ENCODE assay signal across 7 cellular contexts in the genomic region with DNA sequence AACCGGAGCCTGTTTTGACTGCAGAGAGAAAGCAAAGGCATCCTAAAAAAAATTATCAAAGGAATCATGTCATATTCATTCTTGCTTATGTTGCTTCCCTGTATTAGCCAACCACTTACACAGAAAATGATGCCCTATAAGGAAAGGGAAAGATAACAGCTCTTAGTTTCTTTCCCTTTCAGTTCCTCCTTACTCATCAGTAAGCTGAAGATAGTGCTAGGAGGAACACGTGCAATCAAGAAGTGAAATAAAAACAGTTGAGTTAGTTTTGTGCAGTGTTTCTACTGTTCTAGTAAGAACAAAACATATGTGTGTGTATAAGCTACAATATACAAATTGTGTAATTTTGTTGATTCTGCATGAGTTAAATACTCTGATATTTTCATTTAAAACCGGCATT. TPM values are rescaled to one million over a fixed set of nuclear protein-coding genes. Genes with fewer than 3 reads are reported as not detected.
A peak's percentile ranks its signal among the peaks of the same experiment; 100 is the strongest.
DNase-seq lines count a peak whose midpoint lies in the region; ATAC-seq and TF ChIP-seq lines count a peak whose summit lies in the region.

No MANE protein-coding gene starts in this region.

- H3K27ac ChIP-seq in HCT116 (ENCODE audit: low read depth, low read length): no peak overlapping the region

- no peaks in the 10 kb centered on the region for H3K36me3 ChIP-seq in HCT116 (ENCODE audit: control insufficient read depth in 1 of 2, insufficient read depth in 2 of 2, low read length in 2 of 2)

- H3K9me3 ChIP-seq in HCT116 (ENCODE audit: control insufficient read depth in 1 of 2, insufficient read depth in 1 of 2, low read depth in 1 of 2, low read length in 2 of 2): no peaks in the 10 kb centered on the region

- peak overlapping the region; percentile 57 for H2AFZ ChIP-seq in HCT116 (ENCODE audit: low read depth, low read length, poor library complexity, severe bottlenecking)

- no peak for TF ChIP-seq CTCF in HCT116 (IDR thresholded peaks at IDR 0.05 in 2 of 3, conservative IDR thresholded peaks at IDR 0.05 in 1 of 3; ENCODE audit: borderline replicate concordance in 1 of 3, insufficient read depth in 1 of 3, low read depth in 2 of 3, low read length in 2 of 3)

- H3K79me2 ChIP-seq in HCT116 (ENCODE audit: insufficient read depth, low read length): no peaks in the 10 kb centered on the region

- intact Hi-C loops in HCT116 (cut with micrococcal nuclease): no loop called here

- CTCF ChIA-PET in HCT116 (lab: Charles Lee): interaction anchor here (1.0 kb wide), 1 partner anchor 28 kb away, joined by 4 read pairs; no protein-coding TSS in a partner anchor

- TF ChIP-seq POLR2A in HCT116 (IDR thresholded peaks at IDR 0.05; ENCODE audit: borderline replicate concordance, extremely low read depth, insufficient read depth, insufficient read length): no peak

- H3K4me3 ChIP-seq in HCT116 (replicated peaks in 1 of 2; ENCODE audit: low read depth in 1 of 2, low read length in 2 of 2): no peak overlapping the region

- RAD21 ChIA-PET in HCT116 (lab: Charles Lee; ENCODE audit: low non-redundant PET in 1 of 2, low total read pairs in 2 of 2, uncharacterized antibody in 2 of 2, unreplicated experiment in 2 of 2): no interaction called here

- POLR2A ChIA-PET in HCT116 (lab: Charles Lee): no interaction called here

- no TSS peak for BruUV-seq in HCT116 (replicated peaks; lab: Mats Ljungman, UMichigan)

- no peak for TF ChIP-seq RAD21 in HCT116 (IDR thresholded peaks at IDR 0.05; ENCODE audit: low read depth)

- DNase-seq in HCT116 (ENCODE audit: low read depth, low spot score) (no peak), medulla oblongata (ENCODE audit: extremely low spot score) (peak; percentile 42), NCI-H187 (lab: John Stamatoyannopoulos, UW) (no peak), NCI-H1105 treated with DMSO at 0.1 percent for 48 hours (lab: John Stamatoyannopoulos, UW) (no peak), glomerular visceral epithelial cell (ENCODE audit: extremely low spot score) (no peak)

- no peak overlapping the region for H3K4me2 ChIP-seq in HCT116 (ENCODE audit: low read length)

- no peaks in the 10 kb centered on the region for H3K27me3 ChIP-seq in HCT116 (ENCODE audit: insufficient read depth, low read length)

- no peaks in the 10 kb centered on the region for H3K4me1 ChIP-seq in HCT116 (ENCODE audit: control insufficient read depth in 1 of 2, insufficient read depth in 2 of 2, low read length in 2 of 2)

- no peak overlapping the region for H3K9ac ChIP-seq in HCT116 (ENCODE audit: low read length)

- H3K9me2 ChIP-seq in HCT116 (ENCODE audit: insufficient read depth): no peaks in the 10 kb centered on the region

- ATAC-seq in GM18907 (IDR thresholded peaks at IDR 0.05; ENCODE audit: unreplicated experiment) (peak; percentile 87), HCT116 (no peak), HG03571 (IDR thresholded peaks at IDR 0.05; ENCODE audit: unreplicated experiment) (peak; percentile 80)

- H4K20me1 ChIP-seq in HCT116 (ENCODE audit: insufficient read depth): no peaks in the 10 kb centered on the region

TF ChIP-seq in HCT116, 20 proteins besides CTCF, POLR2A, EP300 and RAD21:
- TF ChIP-seq ZNF274 (IDR thresholded peaks at IDR 0.05; ENCODE audit: low read depth, low read length) (no peak), SRF (IDR thresholded peaks at IDR 0.05; ENCODE audit: low read depth) (no peak), CEBPB (IDR thresholded peaks at IDR 0.05; ENCODE audit: low read depth) (no peak), FOSL1 (IDR thresholded peaks at IDR 0.05; ENCODE audit: low read depth) (no peak), JUND (IDR thresholded peaks at IDR 0.05) (no peak), YY1 (IDR thresholded peaks at IDR 0.05; ENCODE audit: extremely low read depth, insufficient replicate concordance, low read depth, low read length) (no peak), POLR2AphosphoS5 (IDR thresholded peaks at IDR 0.05; ENCODE audit: low read depth, low read length) (no peak), ZFX (IDR thresholded peaks at IDR 0.05) (no peak), EZH2phosphoT487 (IDR thresholded peaks at IDR 0.05; ENCODE audit: borderline replicate concordance) (no peak), ELF1 (IDR thresholded peaks at IDR 0.05; ENCODE audit: borderline replicate concordance, low read depth) (no peak), SP1 (IDR thresholded peaks at IDR 0.05; ENCODE audit: low read depth) (no peak), TCF7L2 (IDR thresholded peaks at IDR 0.05; ENCODE audit: borderline replicate concordance, extremely low read depth, insufficient read depth, insufficient read length) (no peak), EGR1 (IDR thresholded peaks at IDR 0.05; ENCODE audit: low read depth) (no peak), EZH2 (IDR thresholded peaks at IDR 0.05) (no peak)
- TF ChIP-seq, protein P1, sequence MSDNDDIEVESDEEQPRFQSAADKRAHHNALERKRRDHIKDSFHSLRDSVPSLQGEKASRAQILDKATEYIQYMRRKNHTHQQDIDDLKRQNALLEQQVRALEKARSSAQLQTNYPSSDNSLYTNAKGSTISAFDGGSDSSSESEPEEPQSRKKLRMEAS (IDR thresholded peaks at IDR 0.05): no peak
- TF ChIP-seq, protein P2, sequence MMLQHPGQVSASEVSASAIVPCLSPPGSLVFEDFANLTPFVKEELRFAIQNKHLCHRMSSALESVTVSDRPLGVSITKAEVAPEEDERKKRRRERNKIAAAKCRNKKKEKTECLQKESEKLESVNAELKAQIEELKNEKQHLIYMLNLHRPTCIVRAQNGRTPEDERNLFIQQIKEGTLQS (IDR thresholded peaks at IDR 0.05): no peak
- TF ChIP-seq, protein P3, sequence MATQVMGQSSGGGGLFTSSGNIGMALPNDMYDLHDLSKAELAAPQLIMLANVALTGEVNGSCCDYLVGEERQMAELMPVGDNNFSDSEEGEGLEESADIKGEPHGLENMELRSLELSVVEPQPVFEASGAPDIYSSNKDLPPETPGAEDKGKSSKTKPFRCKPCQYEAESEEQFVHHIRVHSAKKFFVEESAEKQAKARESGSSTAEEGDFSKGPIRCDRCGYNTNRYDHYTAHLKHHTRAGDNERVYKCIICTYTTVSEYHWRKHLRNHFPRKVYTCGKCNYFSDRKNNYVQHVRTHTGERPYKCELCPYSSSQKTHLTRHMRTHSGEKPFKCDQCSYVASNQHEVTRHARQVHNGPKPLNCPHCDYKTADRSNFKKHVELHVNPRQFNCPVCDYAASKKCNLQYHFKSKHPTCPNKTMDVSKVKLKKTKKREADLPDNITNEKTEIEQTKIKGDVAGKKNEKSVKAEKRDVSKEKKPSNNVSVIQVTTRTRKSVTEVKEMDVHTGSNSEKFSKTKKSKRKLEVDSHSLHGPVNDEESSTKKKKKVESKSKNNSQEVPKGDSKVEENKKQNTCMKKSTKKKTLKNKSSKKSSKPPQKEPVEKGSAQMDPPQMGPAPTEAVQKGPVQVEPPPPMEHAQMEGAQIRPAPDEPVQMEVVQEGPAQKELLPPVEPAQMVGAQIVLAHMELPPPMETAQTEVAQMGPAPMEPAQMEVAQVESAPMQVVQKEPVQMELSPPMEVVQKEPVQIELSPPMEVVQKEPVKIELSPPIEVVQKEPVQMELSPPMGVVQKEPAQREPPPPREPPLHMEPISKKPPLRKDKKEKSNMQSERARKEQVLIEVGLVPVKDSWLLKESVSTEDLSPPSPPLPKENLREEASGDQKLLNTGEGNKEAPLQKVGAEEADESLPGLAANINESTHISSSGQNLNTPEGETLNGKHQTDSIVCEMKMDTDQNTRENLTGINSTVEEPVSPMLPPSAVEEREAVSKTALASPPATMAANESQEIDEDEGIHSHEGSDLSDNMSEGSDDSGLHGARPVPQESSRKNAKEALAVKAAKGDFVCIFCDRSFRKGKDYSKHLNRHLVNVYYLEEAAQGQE (IDR thresholded peaks at IDR 0.05; ENCODE audit: low read depth): no peak
- TF ChIP-seq, protein P4, sequence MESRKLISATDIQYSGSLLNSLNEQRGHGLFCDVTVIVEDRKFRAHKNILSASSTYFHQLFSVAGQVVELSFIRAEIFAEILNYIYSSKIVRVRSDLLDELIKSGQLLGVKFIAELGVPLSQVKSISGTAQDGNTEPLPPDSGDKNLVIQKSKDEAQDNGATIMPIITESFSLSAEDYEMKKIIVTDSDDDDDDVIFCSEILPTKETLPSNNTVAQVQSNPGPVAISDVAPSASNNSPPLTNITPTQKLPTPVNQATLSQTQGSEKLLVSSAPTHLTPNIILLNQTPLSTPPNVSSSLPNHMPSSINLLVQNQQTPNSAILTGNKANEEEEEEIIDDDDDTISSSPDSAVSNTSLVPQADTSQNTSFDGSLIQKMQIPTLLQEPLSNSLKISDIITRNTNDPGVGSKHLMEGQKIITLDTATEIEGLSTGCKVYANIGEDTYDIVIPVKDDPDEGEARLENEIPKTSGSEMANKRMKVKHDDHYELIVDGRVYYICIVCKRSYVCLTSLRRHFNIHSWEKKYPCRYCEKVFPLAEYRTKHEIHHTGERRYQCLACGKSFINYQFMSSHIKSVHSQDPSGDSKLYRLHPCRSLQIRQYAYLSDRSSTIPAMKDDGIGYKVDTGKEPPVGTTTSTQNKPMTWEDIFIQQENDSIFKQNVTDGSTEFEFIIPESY (IDR thresholded peaks at IDR 0.05; ENCODE audit: extremely low read depth, insufficient replicate concordance, low read length): no peak

RNA-seq across cellular contexts. Expression of a gene that starts 45.3 kb away (rescaled TPM):
- total RNA-seq in HCT116 (2021; ENCODE audit: unreplicated experiment): 45.5 TPM
- polyA plus RNA-seq in HCT116 (2012): 25.2 and 25.9 TPM in 2 replicates
